ENCODE assay signal across 8 cellular contexts in genomic region chr4:153792007-153792892, GRCh38. TPM values are rescaled to one million over a fixed set of nuclear protein-coding genes. Genes with fewer than 3 reads are reported as not detected.
DNase-seq lines count a peak whose midpoint lies in the region; ATAC-seq and TF ChIP-seq lines count a peak whose summit lies in the region.

No MANE protein-coding gene starts in this region.

- H3K4me1 Mint-ChIP-seq in osteocyte (ENCODE audit: unreplicated experiment): peaks cover 42% of the 10 kb centered on the region

- no peak overlapping the region for H3K9ac ChIP-seq in Loucy (ENCODE audit: low read depth, low read length, poor library complexity, severe bottlenecking)

- no peaks in the 10 kb centered on the region for H3K9me2 ChIP-seq in Loucy (replicated peaks; ENCODE audit: low read depth, low read length)

- H3K27me3 Mint-ChIP-seq in osteocyte (ENCODE audit: unreplicated experiment): peaks cover 85% of the 10 kb centered on the region

- H3K4me1 ChIP-seq in Loucy (ENCODE audit: insufficient read depth, low read length, poor library complexity, severe bottlenecking) (peaks cover 5% of the 10 kb centered on the region), breast epithelium (peaks cover 0 to 4% of the 10 kb centered on the region in 2 donors)

- TF ChIP-seq CTCF in C4-2B (conservative IDR thresholded peaks at IDR 0.05) (peak; percentile 27), Loucy (conservative IDR thresholded peaks at IDR 0.05; ENCODE audit: low read length) (peak; percentile 69), breast epithelium (IDR thresholded peaks at IDR 0.05) (peak in 1 of 3 donors; percentile 21), osteocyte (IDR thresholded peaks at IDR 0.05) (no peak)

- H3K4me3 Mint-ChIP-seq in osteocyte (ENCODE audit: unreplicated experiment): no peak overlapping the region

- no peak for ATAC-seq in GM18907 (IDR thresholded peaks at IDR 0.05; ENCODE audit: unreplicated experiment)

- no peak for TF ChIP-seq POLR2A in breast epithelium (IDR thresholded peaks at IDR 0.05)

- no peaks in the 10 kb centered on the region for H3K9me3 ChIP-seq in Loucy (ENCODE audit: insufficient read depth, low read depth, low read length)
- H3K9me3 ChIP-seq in breast epithelium: no peaks in the 10 kb centered on the region

- no peak overlapping the region for H3K4me2 ChIP-seq in Loucy (ENCODE audit: low read depth, low read length, poor library complexity, severe bottlenecking)

- H3K4me3 ChIP-seq in Loucy (ENCODE audit: low read length, poor library complexity, severe bottlenecking) (no peak overlapping the region), breast epithelium (peak overlapping the region in 2 of 3 donors; percentile 59 to 78)

- no peaks in the 10 kb centered on the region for H3K9me3 Mint-ChIP-seq in osteocyte (ENCODE audit: unreplicated experiment)

- no peaks in the 10 kb centered on the region for H4K20me1 ChIP-seq in Loucy (ENCODE audit: insufficient read depth, low read length, poor library complexity, severe bottlenecking)

- H3K27ac ChIP-seq in C4-2B (no peak overlapping the region), breast epithelium (peak overlapping the region; percentile 69 to 87)

- no peaks in the 10 kb centered on the region for H3K79me2 ChIP-seq in Loucy (ENCODE audit: insufficient read depth, low read length)

- intact Hi-C loops in breast epithelium (cut with DNase I; ENCODE audit: low total_unique reads): no loop called here

- peaks cover 4% of the 10 kb centered on the region for H3K36me3 Mint-ChIP-seq in osteocyte (ENCODE audit: unreplicated experiment)

- no peak overlapping the region for H3K27ac Mint-ChIP-seq in osteocyte (ENCODE audit: unreplicated experiment)

- no peak overlapping the region for H2AFZ ChIP-seq in Loucy (ENCODE audit: low read length)

- DNase-seq in breast epithelium (ENCODE audit: low spot score in 2 of 2) (peak in 1 of 2 donors; percentile 54), islet precursor cell (peak; percentile 96), NCI-H2107 treated with DMSO at 0.1 percent for 48 hours (lab: John Stamatoyannopoulos, UW; ENCODE audit: unreplicated experiment) (no peak), osteocyte (ENCODE audit: extremely low spot score, unreplicated experiment) (no peak)
- DNase-seq in stimulated activated CD4-positive, alpha-beta T cell treated with anti-CD3 and anti-CD28 coated beads, Interleukin-15, amount 100 ng/mL, for 48 hours (ENCODE audit: low read depth in 2 of 2): peak; percentile 32 to 39

- H3K27me3 ChIP-seq in Loucy (ENCODE audit: insufficient read depth, low read length, poor library complexity, severe bottlenecking) (no peaks in the 10 kb centered on the region), breast epithelium (peaks cover 9 to 56% of the 10 kb centered on the region in 2 donors)

- H3K36me3 ChIP-seq in Loucy (ENCODE audit: insufficient read depth, low read length) (no peaks in the 10 kb centered on the region), breast epithelium (no peaks in the 10 kb centered on the region)

- H3F3A ChIP-seq in Loucy (ENCODE audit: low read depth): no peaks in the 10 kb centered on the region

RNA-seq across cellular contexts. Expression of gene SFRP2, which starts 3.4 kb away (rescaled TPM):
- total RNA-seq in breast epithelium: 10 to 100 TPM in 2 of 3 donors, 1 to 10 TPM in 1; 6.9 to 60.4 (median 54.1) TPM
- total RNA-seq in osteocyte: 87.7 and 102 TPM in 2 replicates

RNA-seq across cellular contexts. Expression of gene RNF175, which starts 32.4 kb away (rescaled TPM):
- total RNA-seq in breast epithelium (1 to 10 TPM in 2 of 3 donors, not detected in 1; 3.6 to 5.9 TPM), osteocyte (0.32 TPM in 1 of 2 replicates, not detected in the other)

Comparison
In these comparisons a context has a peak if more than half of its experiments do, and no peak if none do; other contexts are left out.
1. DNase-seq: peak in islet precursor cell (single experiment) and stimulated activated CD4-positive, alpha-beta T cell treated with anti-CD3 and anti-CD28 coated beads, Interleukin-15, amount 100 ng/mL, for 48 hours (2 of 2); none in NCI-H2107 treated with DMSO at 0.1 percent for 48 hours (single experiment) and osteocyte (single experiment).